In the genomic region with DNA sequence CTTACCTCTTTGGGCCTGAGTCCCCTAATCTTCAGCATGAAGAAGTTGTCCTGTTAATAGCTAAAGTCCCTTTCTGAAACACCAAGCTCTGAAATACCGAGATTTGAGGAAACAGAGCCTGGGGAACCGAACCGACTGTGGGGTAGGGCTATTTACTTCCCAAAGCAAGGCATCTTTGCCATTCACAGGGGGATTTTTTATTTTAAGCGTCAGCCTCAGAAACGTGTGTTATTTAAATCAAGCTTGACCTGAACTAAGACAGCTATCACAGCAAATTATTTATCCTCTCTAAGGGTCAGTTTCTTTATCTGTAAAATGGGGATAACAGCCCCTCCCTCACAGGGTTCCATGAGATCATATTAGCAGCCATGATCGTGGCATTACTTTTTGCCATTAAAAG, we compare ENCODE assay signal across 8 cellular contexts. TPM values are rescaled to one million over a fixed set of nuclear protein-coding genes. Genes with fewer than 3 reads are reported as not detected.
DNase-seq lines count a peak whose midpoint lies in the region; ATAC-seq and TF ChIP-seq lines count a peak whose summit lies in the region.

No MANE protein-coding gene starts in this region.

- H3K27me3 Mint-ChIP-seq in GM23338 (ENCODE audit: insufficient read depth, low read depth, poor library complexity) = peaks cover 15% of the 10 kb centered on the region
- H3K27me3 Mint-ChIP-seq in WTC11 (ENCODE audit: low read depth) = no peaks in the 10 kb centered on the region
- peaks cover 7% of the 10 kb centered on the region for H3K27me3 Mint-ChIP-seq in glutamatergic neuron (ENCODE audit: unreplicated experiment)

- H3K27ac ChIP-seq in GM23338 (ENCODE audit: low read depth) = peak overlapping the region; percentile 93
- peak overlapping the region; percentile 98 for H3K27ac ChIP-seq in skeletal muscle tissue (ENCODE audit: low read depth, low read length)

- H3K27me3 ChIP-seq in GM23338 (ENCODE audit: insufficient read depth) = no peaks in the 10 kb centered on the region
- H3K27me3 ChIP-seq in skeletal muscle tissue (ENCODE audit: control insufficient read depth in 3 of 3, insufficient read depth in 3 of 3, low read length in 3 of 3) = no peaks in the 10 kb centered on the region

- peak overlapping the region; percentile 76 for H3K4me3 ChIP-seq in GM23338
- H3K4me3 ChIP-seq in skeletal muscle tissue (ENCODE audit: low read length in 3 of 3) = peak overlapping the region; percentile 56 to 91 (median 90)

- H3K9me2 ChIP-seq in GM23338 (ENCODE audit: insufficient read depth) = no peaks in the 10 kb centered on the region

- POLR2A ChIA-PET in WTC11 (lab: Charles Lee) = interaction anchor here (1.1 kb wide), 1 partner anchor 53 kb away, joined by 3 read pairs; no protein-coding TSS in a partner anchor

- no peaks in the 10 kb centered on the region for H3F3A ChIP-seq in GM23338 (replicated peaks; ENCODE audit: low read depth)

- H3K36me3 ChIP-seq in GM23338 (ENCODE audit: insufficient read depth) (no peaks in the 10 kb centered on the region), skeletal muscle tissue (ENCODE audit: control insufficient read depth in 3 of 3, insufficient read depth in 3 of 3, low read length in 3 of 3) (no peaks in the 10 kb centered on the region)

- H3K4me2 ChIP-seq in GM23338 = peak overlapping the region; percentile 80

- no peaks in the 10 kb centered on the region for H3K9me3 ChIP-seq in skeletal muscle tissue (ENCODE audit: control insufficient read depth in 3 of 3, low read length in 3 of 3)

- peak overlapping the region; percentile 78 to 97 (median 83) for H3K9ac ChIP-seq in skeletal muscle tissue (ENCODE audit: low read depth in 1 of 3, low read length in 3 of 3)

- H4K20me1 ChIP-seq in GM23338 (replicated peaks; ENCODE audit: insufficient read depth) = peaks cover 7% of the 10 kb centered on the region; the same call in 1 of the 2 replicates

- H3K9me3 Mint-ChIP-seq in GM23338 (no peaks in the 10 kb centered on the region; the same call in 2 of the 3 replicates), WTC11 (no peaks in the 10 kb centered on the region), glutamatergic neuron (ENCODE audit: unreplicated experiment) (peaks cover 13% of the 10 kb centered on the region)

- H3K27ac Mint-ChIP-seq in GM23338 (peak overlapping the region; percentile 91), WTC11 (peak overlapping the region; percentile 98), glutamatergic neuron (ENCODE audit: unreplicated experiment) (peak overlapping the region; percentile 94)

- peak overlapping the region; percentile 96 for H3K4me3 Mint-ChIP-seq in GM23338
- peak overlapping the region; percentile 91 for H3K4me3 Mint-ChIP-seq in WTC11
- H3K4me3 Mint-ChIP-seq in glutamatergic neuron (ENCODE audit: unreplicated experiment) = peak overlapping the region; percentile 91

- no peaks in the 10 kb centered on the region; the same call in 2 of the 3 replicates for H3K36me3 Mint-ChIP-seq in GM23338 (ENCODE audit: low read depth)
- H3K36me3 Mint-ChIP-seq in WTC11 = no peaks in the 10 kb centered on the region
- no peaks in the 10 kb centered on the region for H3K36me3 Mint-ChIP-seq in glutamatergic neuron (ENCODE audit: unreplicated experiment)

- DNase-seq in GM23338 (ENCODE audit: low spot score) (no peak), WTC11 (ENCODE audit: low spot score) (no peak), glutamatergic neuron (no peak), GM03348 (ENCODE audit: low spot score) (no peak), OCI-M2 (lab: John Stamatoyannopoulos, UW; ENCODE audit: unreplicated experiment) (no peak), activated gamma-delta T cell (lab: John Stamatoyannopoulos, UW) (no peak)

- peaks cover 18% of the 10 kb centered on the region for H3K4me1 ChIP-seq in GM23338 (ENCODE audit: insufficient read depth)
- peaks cover 12 to 27% (median 26%) of the 10 kb centered on the region in 3 donors for H3K4me1 ChIP-seq in skeletal muscle tissue (ENCODE audit: control insufficient read depth in 3 of 3, insufficient read depth in 3 of 3, low read length in 3 of 3)

- H3K4me1 Mint-ChIP-seq in GM23338 (peaks cover 33% of the 10 kb centered on the region), WTC11 (peaks cover 40% of the 10 kb centered on the region), glutamatergic neuron (ENCODE audit: low read depth, unreplicated experiment) (peaks cover 22% of the 10 kb centered on the region)

- H3K79me2 ChIP-seq in GM23338 (replicated peaks; ENCODE audit: insufficient read depth) = peaks cover 28% of the 10 kb centered on the region

- no peak for TF ChIP-seq CTCF in GM23338 (conservative IDR thresholded peaks at IDR 0.05; ENCODE audit: low read depth in 2 of 2)
- no peak for TF ChIP-seq CTCF in WTC11 (IDR thresholded peaks at IDR 0.05)
- TF ChIP-seq CTCF in glutamatergic neuron (IDR thresholded peaks at IDR 0.05; ENCODE audit: partially characterized antibody, unreplicated experiment) = no peak

- ATAC-seq in GM23338 = no peak
- no peak for ATAC-seq in WTC11
- no peak for ATAC-seq in HG02571 (IDR thresholded peaks at IDR 0.05; ENCODE audit: unreplicated experiment)

- H2AFZ ChIP-seq in GM23338 = peak overlapping the region; percentile 95

- CTCF ChIA-PET in WTC11 (lab: Charles Lee) = interaction anchor here (0.9 to 2.1 kb wide), 5 partner anchors 17 to 173 kb away, joined by 3 to 12 read pairs (median 3); no protein-coding TSS in a partner anchor

TF ChIP-seq in GM23338, 12 proteins besides CTCF, POLR2A, EP300 and RAD21 (continues in another document):
- TF ChIP-seq ZNF331 (CRISPR knock-in tag; IDR thresholded peaks at IDR 0.05; ENCODE audit: low read depth) = no peak

TF ChIP-seq in WTC11, 78 proteins besides CTCF, POLR2A, EP300 and RAD21:
- TF ChIP-seq FOXJ3 (CRISPR knock-in tag; IDR thresholded peaks at IDR 0.05; ENCODE audit: borderline replicate concordance) (no peak), ZNF232 (CRISPR knock-in tag; IDR thresholded peaks at IDR 0.05) (no peak), ATF1 (CRISPR knock-in tag; IDR thresholded peaks at IDR 0.05) (no peak), ETV6 (CRISPR knock-in tag; IDR thresholded peaks at IDR 0.05) (no peak)
- TF ChIP-seq, protein P1, sequence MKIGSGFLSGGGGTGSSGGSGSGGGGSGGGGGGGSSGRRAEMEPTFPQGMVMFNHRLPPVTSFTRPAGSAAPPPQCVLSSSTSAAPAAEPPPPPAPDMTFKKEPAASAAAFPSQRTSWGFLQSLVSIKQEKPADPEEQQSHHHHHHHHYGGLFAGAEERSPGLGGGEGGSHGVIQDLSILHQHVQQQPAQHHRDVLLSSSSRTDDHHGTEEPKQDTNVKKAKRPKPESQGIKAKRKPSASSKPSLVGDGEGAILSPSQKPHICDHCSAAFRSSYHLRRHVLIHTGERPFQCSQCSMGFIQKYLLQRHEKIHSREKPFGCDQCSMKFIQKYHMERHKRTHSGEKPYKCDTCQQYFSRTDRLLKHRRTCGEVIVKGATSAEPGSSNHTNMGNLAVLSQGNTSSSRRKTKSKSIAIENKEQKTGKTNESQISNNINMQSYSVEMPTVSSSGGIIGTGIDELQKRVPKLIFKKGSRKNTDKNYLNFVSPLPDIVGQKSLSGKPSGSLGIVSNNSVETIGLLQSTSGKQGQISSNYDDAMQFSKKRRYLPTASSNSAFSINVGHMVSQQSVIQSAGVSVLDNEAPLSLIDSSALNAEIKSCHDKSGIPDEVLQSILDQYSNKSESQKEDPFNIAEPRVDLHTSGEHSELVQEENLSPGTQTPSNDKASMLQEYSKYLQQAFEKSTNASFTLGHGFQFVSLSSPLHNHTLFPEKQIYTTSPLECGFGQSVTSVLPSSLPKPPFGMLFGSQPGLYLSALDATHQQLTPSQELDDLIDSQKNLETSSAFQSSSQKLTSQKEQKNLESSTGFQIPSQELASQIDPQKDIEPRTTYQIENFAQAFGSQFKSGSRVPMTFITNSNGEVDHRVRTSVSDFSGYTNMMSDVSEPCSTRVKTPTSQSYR (CRISPR knock-in tag; IDR thresholded peaks at IDR 0.05) = no peak
- TF ChIP-seq, protein P2, sequence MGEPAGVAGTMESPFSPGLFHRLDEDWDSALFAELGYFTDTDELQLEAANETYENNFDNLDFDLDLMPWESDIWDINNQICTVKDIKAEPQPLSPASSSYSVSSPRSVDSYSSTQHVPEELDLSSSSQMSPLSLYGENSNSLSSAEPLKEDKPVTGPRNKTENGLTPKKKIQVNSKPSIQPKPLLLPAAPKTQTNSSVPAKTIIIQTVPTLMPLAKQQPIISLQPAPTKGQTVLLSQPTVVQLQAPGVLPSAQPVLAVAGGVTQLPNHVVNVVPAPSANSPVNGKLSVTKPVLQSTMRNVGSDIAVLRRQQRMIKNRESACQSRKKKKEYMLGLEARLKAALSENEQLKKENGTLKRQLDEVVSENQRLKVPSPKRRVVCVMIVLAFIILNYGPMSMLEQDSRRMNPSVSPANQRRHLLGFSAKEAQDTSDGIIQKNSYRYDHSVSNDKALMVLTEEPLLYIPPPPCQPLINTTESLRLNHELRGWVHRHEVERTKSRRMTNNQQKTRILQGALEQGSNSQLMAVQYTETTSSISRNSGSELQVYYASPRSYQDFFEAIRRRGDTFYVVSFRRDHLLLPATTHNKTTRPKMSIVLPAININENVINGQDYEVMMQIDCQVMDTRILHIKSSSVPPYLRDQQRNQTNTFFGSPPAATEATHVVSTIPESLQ (CRISPR knock-in tag; IDR thresholded peaks at IDR 0.05) = no peak
- TF ChIP-seq, protein P3, sequence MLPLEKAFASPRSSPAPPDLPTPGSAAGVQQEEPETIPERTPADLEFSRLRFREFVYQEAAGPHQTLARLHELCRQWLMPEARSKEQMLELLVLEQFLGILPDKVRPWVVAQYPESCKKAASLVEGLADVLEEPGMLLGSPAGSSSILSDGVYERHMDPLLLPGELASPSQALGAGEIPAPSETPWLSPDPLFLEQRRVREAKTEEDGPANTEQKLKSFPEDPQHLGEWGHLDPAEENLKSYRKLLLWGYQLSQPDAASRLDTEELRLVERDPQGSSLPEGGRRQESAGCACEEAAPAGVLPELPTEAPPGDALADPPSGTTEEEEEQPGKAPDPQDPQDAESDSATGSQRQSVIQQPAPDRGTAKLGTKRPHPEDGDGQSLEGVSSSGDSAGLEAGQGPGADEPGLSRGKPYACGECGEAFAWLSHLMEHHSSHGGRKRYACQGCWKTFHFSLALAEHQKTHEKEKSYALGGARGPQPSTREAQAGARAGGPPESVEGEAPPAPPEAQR (CRISPR knock-in tag; IDR thresholded peaks at IDR 0.05) = no peak
- TF ChIP-seq, protein P4, sequence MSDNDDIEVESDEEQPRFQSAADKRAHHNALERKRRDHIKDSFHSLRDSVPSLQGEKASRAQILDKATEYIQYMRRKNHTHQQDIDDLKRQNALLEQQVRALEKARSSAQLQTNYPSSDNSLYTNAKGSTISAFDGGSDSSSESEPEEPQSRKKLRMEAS (CRISPR knock-in tag; IDR thresholded peaks at IDR 0.05) = no peak
TF ChIP-seq in WTC11: peak in this region for 0.

RNA-seq across cellular contexts. Expression of a gene that starts 1.2 kb away (rescaled TPM):
- total RNA-seq in GM23338 (2014; rRNA removed; shearing (Covaris generic)) = 78.2 and 89.5 TPM in 2 replicates
- polyA plus RNA-seq in GM23338 (2016; fragmentation: Nextera tagmentation; extraction: Ambion mirVana) = 53.3 and 59.2 TPM in 2 replicates
- total RNA-seq in WTC11 (2021) = 108 to 114 TPM (median 113 TPM) in 3 replicates
- 285 TPM for total RNA-seq in glutamatergic neuron (ENCODE audit: unreplicated experiment)
- 154 TPM for total RNA-seq in skeletal muscle tissue
